ENCODE assay signal across 13 cellular contexts in genomic region chr1:20426923-20427322, GRCh38. TPM values are rescaled to one million over a fixed set of nuclear protein-coding genes. Genes with fewer than 3 reads are reported as not detected.
DNase-seq lines count a peak whose midpoint lies in the region; ATAC-seq, FAIRE-seq and TF ChIP-seq lines count a peak whose summit lies in the region.
"Had no signal": no experiment of that assay in that cellular context is flagged by ENCODE, and none has a peak within 500 bp of the region (broad histone marks: within the 10 kb centered on the region; RNA-seq: fewer than 3 reads in every experiment).

No MANE protein-coding gene starts in this region.

- intact Hi-C loops in GM12878 (cut with micrococcal nuclease; ENCODE audit: unreplicated experiment) (no loop called here), HepG2 (cut with micrococcal nuclease; ENCODE audit: unreplicated experiment) (no loop called here)

- H3K4me2 ChIP-seq in GM12878 (ENCODE audit: control insufficient read depth, insufficient read depth): 0 out of 2 replicates have a peak overlapping the region, but pooled peaks have one; percentile 45
- no peak overlapping the region for H3K4me2 ChIP-seq in HepG2 (ENCODE audit: low read depth, low read length)
- H3K4me2 ChIP-seq: GM23338, KMS-11 had no signal

- TF ChIP-seq CTCF in GM12878 (IDR thresholded peaks at IDR 0.05 in 2 of 3, conservative IDR thresholded peaks at IDR 0.05 in 1 of 3; ENCODE audit: control insufficient read depth in 2 of 3, extremely low read depth in 1 of 3, insufficient read depth in 1 of 3, low read depth in 3 of 3, low read length in 3 of 3): no peak
- no peak for TF ChIP-seq CTCF in HepG2 (CRISPR knock-in tag; IDR thresholded peaks at IDR 0.05)

- no peak overlapping the region for H3K27ac ChIP-seq in GM12878 (ENCODE audit: control insufficient read depth, insufficient read depth)
- no peak overlapping the region for H3K27ac ChIP-seq in HepG2 (ENCODE audit: extremely low read length, insufficient read depth, low read length)
- H3K27ac ChIP-seq: gastrocnemius medialis, KMS-11 had no signal

- no TSS peak for BruUV-seq in GM12878 (replicated peaks; lab: Mats Ljungman, UMichigan)
- BruUV-seq in HepG2 (replicated peaks; lab: Mats Ljungman, UMichigan): no TSS peak

- SMC1A ChIA-PET in GM12878 (lab: Charles Lee; ENCODE audit: uncharacterized antibody, unreplicated experiment): no interaction called here

- H3K9me3 ChIP-seq in GM12878 (replicated peaks; ENCODE audit: control insufficient read depth, insufficient read depth, low read length): no peaks in the 10 kb centered on the region; the same call in 2 of the 3 replicates
- peaks cover 14% of the 10 kb centered on the region for H3K9me3 ChIP-seq in HepG2 (ENCODE audit: low read length)

- in situ Hi-C loops in GM12878 (cut with MboI): no loop called here
- in situ Hi-C loops in HepG2 (cut with HindIII; ENCODE audit: extremely low pct_ligation_motif_present, low pct_unique_long_range_greater_than_20kb): loop anchor here (10.0 kb wide), 1 partner anchor 212 kb away; no protein-coding TSS in a partner anchor

- DNase-seq in Daoy (ENCODE audit: low read depth) (peak; percentile 88), LoVo (ENCODE audit: low spot score) (peak; percentile 33), GM12878 (ENCODE audit: low read depth, low spot score) (no peak), HepG2 (ENCODE audit: low spot score) (peak; percentile 8), cerebellum (ENCODE audit: low spot score) (no peak)
- DNase-seq: gastrocnemius medialis; naive thymus-derived CD8-positive, alpha-beta T cell had no signal

- H3K79me2 ChIP-seq in GM12878 (ENCODE audit: control insufficient read depth, insufficient read depth, low read length) (no peaks in the 10 kb centered on the region), HepG2 (ENCODE audit: insufficient read depth, low read length) (no peaks in the 10 kb centered on the region)

- H3K27me3 ChIP-seq in GM12878 (replicated peaks in 1 of 2; ENCODE audit: control insufficient read depth in 2 of 2, insufficient read depth in 2 of 2, low read length in 1 of 2): 0 out of 4 replicates have a peak, but pooled peaks cover 0 to 2% of the 10 kb centered on the region in 2 experiments
- H3K27me3 ChIP-seq in HepG2 (ENCODE audit: control insufficient read depth in 1 of 2, insufficient read depth in 2 of 2, low read length in 2 of 2): peaks cover 0 to 4% of the 10 kb centered on the region in 2 experiments; a peak in 2 of 5 replicates

- peaks cover 8% of the 10 kb centered on the region for H3K4me1 ChIP-seq in GM12878 (ENCODE audit: control insufficient read depth, insufficient read depth, low read length)
- no peaks in the 10 kb centered on the region for H3K4me1 ChIP-seq in HepG2 (ENCODE audit: insufficient read depth, low read length)
- H3K4me1 ChIP-seq: gastrocnemius medialis had no signal

- TF ChIP-seq EP300 in GM12878 (IDR thresholded peaks at IDR 0.05; ENCODE audit: borderline replicate concordance in 1 of 2, control insufficient read depth in 1 of 2, low read depth in 2 of 2, low read length in 2 of 2): no peak
- TF ChIP-seq EP300 in HepG2 (IDR thresholded peaks at IDR 0.05; ENCODE audit: low read depth in 2 of 2, low read length in 2 of 2): no peak
- no peak for TF ChIP-seq EP300 in HepG2 (CRISPR knock-in tag; IDR thresholded peaks at IDR 0.05; ENCODE audit: borderline replicate concordance)

- no peak for TF ChIP-seq RAD21 in GM12878 (IDR thresholded peaks at IDR 0.05; ENCODE audit: insufficient read depth, low read depth, low read length)
- TF ChIP-seq RAD21 in HepG2 (CRISPR knock-in tag; IDR thresholded peaks at IDR 0.05): no peak

- RAD21 ChIA-PET in GM12878 (lab: Charles Lee; ENCODE audit: unreplicated experiment): interaction anchor here (0.8 kb wide), 1 partner anchor 16 kb away, joined by 3 read pairs; no protein-coding TSS in a partner anchor

- no peak overlapping the region for H2AFZ ChIP-seq in GM12878 (ENCODE audit: control insufficient read depth, low read depth, low read length)
- H2AFZ ChIP-seq in HepG2 (ENCODE audit: low read length): no peak overlapping the region
- H2AFZ ChIP-seq: GM23338 had no signal

- FAIRE-seq in GM12878 (lab: Jason Lieb, UNC) (no peak), HepG2 (lab: Jason Lieb, UNC) (no peak)

- H3K36me3 ChIP-seq in GM12878 (ENCODE audit: control insufficient read depth in 2 of 2, insufficient read depth in 2 of 2, low read length in 1 of 2) (no peaks in the 10 kb centered on the region), HepG2 (replicated peaks in 1 of 2; ENCODE audit: control insufficient read depth in 1 of 2, insufficient read depth in 2 of 2, low read length in 2 of 2) (no peaks in the 10 kb centered on the region)
- H3K36me3 ChIP-seq: gastrocnemius medialis had no signal

- 22% methylated on average over 4 of the region's 4 CpGs for WGBS in GM12878 (ENCODE audit: insufficient coverage, insufficient replicate concordance, low lambda C conversion rate, missing lambda C conversion rate)
- 20% methylated on average over 1 of the region's 4 CpGs for WGBS in HepG2 (ENCODE audit: low lambda C conversion rate)

- ATAC-seq in GM12878 (peak; percentile 25; the same call in 2 of the 3 replicates), HepG2 (no peak), GM19467 (IDR thresholded peaks at IDR 0.05; ENCODE audit: unreplicated experiment) (no peak), GM21786 (IDR thresholded peaks at IDR 0.05; ENCODE audit: unreplicated experiment) (no peak), GM19328 (IDR thresholded peaks at IDR 0.05; ENCODE audit: unreplicated experiment) (no peak)
- ATAC-seq: gastrocnemius medialis; GM23338; naive thymus-derived CD8-positive, alpha-beta T cell; Right ventricle myocardium inferior had no signal

- H4K20me1 ChIP-seq in GM12878 (ENCODE audit: control insufficient read depth, insufficient read depth) (no peaks in the 10 kb centered on the region), HepG2 (ENCODE audit: insufficient read depth, low read length) (no peaks in the 10 kb centered on the region)

- H3K9ac ChIP-seq in GM12878 (ENCODE audit: control insufficient read depth, insufficient read depth, low read length) (no peak overlapping the region), HepG2 (ENCODE audit: insufficient read depth, low read depth, low read length) (no peak overlapping the region)
- H3K9ac ChIP-seq: KMS-11 had no signal

- no peak overlapping the region for H3K4me3 ChIP-seq in GM12878
- H3K4me3 ChIP-seq in HepG2 (replicated peaks in 1 of 3; ENCODE audit: insufficient read depth in 1 of 3, low read depth in 2 of 3, low read length in 3 of 3): no peak overlapping the region
- H3K4me3 ChIP-seq: gastrocnemius medialis, GM23338 had no signal

- no peak for TF ChIP-seq POLR2A in GM12878 (IDR thresholded peaks at IDR 0.05; ENCODE audit: low read depth, low read length)
- TF ChIP-seq POLR2A in HepG2 (IDR thresholded peaks at IDR 0.05; ENCODE audit: insufficient read depth in 1 of 2, low read depth in 2 of 2, low read length in 2 of 2): no peak

- POLR2A ChIA-PET in GM12878 (lab: Charles Lee) (no interaction called here), HepG2 (lab: Yijun Ruan, JAX) (no interaction called here)

- CTCF ChIA-PET in GM12878 (lab: Yijun Ruan, JAX): interaction anchor here (0.6 kb wide), 1 partner anchor 95 kb away, joined by 3 read pairs; no protein-coding TSS in a partner anchor
- CTCF ChIA-PET in HepG2 (lab: Yijun Ruan, JAX; ENCODE audit: low intra/inter-chr PET ratio, low total read pairs): no interaction called here

RNA-seq across cellular contexts. Expression of gene CAMK2N1, which starts 59.1 kb away (rescaled TPM):
- total RNA-seq in Daoy (2014; rRNA removed; shearing (Covaris generic)): 2.2 and 5.4 TPM in 2 replicates
- not detected in 2 replicates for total RNA-seq in GM12878 (2013; cell fraction: nucleolus; rRNA removed)
- total RNA-seq in GM12878 (2014; rRNA removed) (not detected in 2 replicates), GM12878 (2014; rRNA removed; fragmentation: Illumina TruSeq; extraction: Trizol) (not detected in 2 replicates), GM12878 (2021) (0.08 and 0.23 TPM in 2 replicates), HepG2 (2016; rRNA removed; fragmentation: Illumina TruSeq; extraction: Trizol) (38.6 and 44.3 TPM in 2 replicates), cerebellum (26.5 TPM)
- polyA plus RNA-seq in GM12878 (2011; ENCODE audit: low read depth): not detected
- polyA plus RNA-seq in GM12878 (2011; rRNA removed) (not detected in 2 replicates), GM12878 (2014; fragmentation: Illumina TruSeq; extraction: Trizol) (not detected in 2 replicates), GM12878 (2014; fragmentation: Nextera tagmentation; extraction: Ambion mirVana) (not detected), GM12878 (2014; rRNA removed) (not detected in 2 replicates), GM12878 (2016; fragmentation: Nextera tagmentation; extraction: Ambion mirVana) (not detected), HepG2 (2011; rRNA removed) (32.7 and 38.0 TPM in 2 replicates)
- not detected in 2 replicates for polyA plus RNA-seq in GM12878 (2011; cell fraction: cytosol; rRNA removed)
- polyA plus RNA-seq in GM12878 (2011; cell fraction: nucleus; rRNA removed): not detected in 2 replicates
- polyA plus RNA-seq in GM12878 (2012): not detected in 2 replicates
- polyA minus RNA-seq in GM12878 (2011; rRNA and poly(A)+ RNA removed): not detected in 2 replicates
- polyA minus RNA-seq in GM12878 (2011; cell fraction: cytosol; rRNA and poly(A)+ RNA removed): not detected in 2 replicates
- polyA minus RNA-seq in GM12878 (2011; cell fraction: nucleus; rRNA and poly(A)+ RNA removed): not detected in 2 replicates
- total RNA-seq in HepG2 (2016; cell fraction: cytosol; rRNA removed; fragmentation: Illumina TruSeq; extraction: Trizol; ENCODE audit: low read depth): 53.6 and 65.2 TPM in 2 replicates
- 39.6 and 42.8 TPM in 2 replicates for total RNA-seq in HepG2 (2016; cell fraction: insoluble cytoplasmic fraction; rRNA removed; fragmentation: Illumina TruSeq; extraction: Trizol)
- total RNA-seq in HepG2 (2016; cell fraction: membrane; rRNA removed; fragmentation: Illumina TruSeq; extraction: Trizol): 110 and 117 TPM in 2 replicates
- 21.4 and 29.3 TPM in 2 replicates for total RNA-seq in HepG2 (2016; cell fraction: nucleus; rRNA removed; fragmentation: Illumina TruSeq; extraction: Trizol)
- 27.0 and 40.8 TPM in 2 replicates for polyA plus RNA-seq in HepG2 (2011; cell fraction: cytosol; rRNA removed)
- polyA plus RNA-seq in HepG2 (2011; cell fraction: nucleus; rRNA removed): 23.2 and 28.1 TPM in 2 replicates
- 108 and 112 TPM in 2 replicates for polyA plus RNA-seq in HepG2 (2012)
- 238 and 250 TPM in 2 replicates for polyA plus RNA-seq in HepG2 (2016; cell fraction: cytosol; fragmentation: Illumina TruSeq; extraction: Trizol; ENCODE audit: low read depth)
- 120 and 152 TPM in 2 replicates for polyA plus RNA-seq in HepG2 (2016; cell fraction: insoluble cytoplasmic fraction; fragmentation: Illumina TruSeq; extraction: Trizol; ENCODE audit: low read depth)
- 340 and 368 TPM in 2 replicates for polyA plus RNA-seq in HepG2 (2016; cell fraction: membrane; fragmentation: Illumina TruSeq; extraction: Trizol; ENCODE audit: low read depth)
- polyA plus RNA-seq in HepG2 (2016; cell fraction: nucleus; fragmentation: Illumina TruSeq; extraction: Trizol; ENCODE audit: insufficient read depth, low read depth): 110 and 112 TPM in 2 replicates
- 0.12 and 20.9 TPM in 2 replicates for polyA minus RNA-seq in HepG2 (2011; rRNA and poly(A)+ RNA removed; ENCODE audit: low replicate concordance)
- polyA minus RNA-seq in HepG2 (2011; cell fraction: cytosol; rRNA and poly(A)+ RNA removed): 34.7 and 39.2 TPM in 2 replicates
- 19.4 and 21.5 TPM in 2 replicates for polyA minus RNA-seq in HepG2 (2011; cell fraction: nucleus; rRNA and poly(A)+ RNA removed)

Comparison
In these comparisons a context has a peak if more than half of its experiments do, and no peak if none do; other contexts are left out.
1. DNase-seq: peak in Daoy (single experiment), LoVo (single experiment) and HepG2 (single experiment); none in GM12878 (single experiment) and cerebellum (single experiment).